In genomic region chr2:68237404-68237803, GRCh38 we compare ENCODE assay signal across 16 cellular contexts. TPM values are rescaled to one million over a fixed set of nuclear protein-coding genes. Genes with fewer than 3 reads are reported as not detected.
DNase-seq lines count a peak whose midpoint lies in the region; ATAC-seq, FAIRE-seq and TF ChIP-seq lines count a peak whose summit lies in the region.
"Had no signal": no experiment of that assay in that cellular context is flagged by ENCODE, and none has a peak within 500 bp of the region (broad histone marks: within the 10 kb centered on the region; RNA-seq: fewer than 3 reads in every experiment).

No MANE protein-coding gene starts in this region.

- POLR2A ChIA-PET in A549 (lab: Yijun Ruan, JAX): no interaction called here
- POLR2A ChIA-PET in activated CD8-positive, alpha-beta T cell treated with anti-CD3 and anti-CD28 coated beads for 36 hours (lab: Charles Lee): interaction anchor here (0.8 kb wide), 1 partner anchor 13 kb away, joined by 3 read pairs; no protein-coding TSS in a partner anchor

- no peaks in the 10 kb centered on the region for H3K27me3 Mint-ChIP-seq in astrocyte (ENCODE audit: low read depth, unreplicated experiment)
- H3K27me3 Mint-ChIP-seq in activated CD8-positive, alpha-beta T cell treated with anti-CD3 and anti-CD28 coated beads for 36 hours: no peaks in the 10 kb centered on the region

- no peaks in the 10 kb centered on the region for H3K9me3 ChIP-seq in A549
- H3K9me3 ChIP-seq in GM23248 (ENCODE audit: low read depth): no peaks in the 10 kb centered on the region
- no peaks in the 10 kb centered on the region for H3K9me3 ChIP-seq in astrocyte (ENCODE audit: insufficient read depth, low read depth, low read length)
- no peaks in the 10 kb centered on the region for H3K9me3 ChIP-seq in keratinocyte (ENCODE audit: control insufficient read depth, low read depth, low read length)
- no peaks in the 10 kb centered on the region for H3K9me3 ChIP-seq in BE2C
- H3K9me3 ChIP-seq: vagina had no signal

- H3K9me2 ChIP-seq in GM23248 (ENCODE audit: insufficient read depth): no peaks in the 10 kb centered on the region

- peaks cover 2% of the 10 kb centered on the region for H3K36me3 Mint-ChIP-seq in astrocyte (ENCODE audit: low read depth, unreplicated experiment)
- H3K36me3 Mint-ChIP-seq in activated CD8-positive, alpha-beta T cell treated with anti-CD3 and anti-CD28 coated beads for 36 hours (ENCODE audit: low read depth): peaks cover 25% of the 10 kb centered on the region

- H3K9me1 ChIP-seq in keratinocyte (ENCODE audit: control insufficient read depth, extremely low read depth, insufficient read depth, low read length): peaks cover 5% of the 10 kb centered on the region

- peak overlapping the region; percentile 22 for H3K4me2 ChIP-seq in A549
- H3K4me2 ChIP-seq in GM23248 (ENCODE audit: unreplicated experiment): peak overlapping the region; percentile 72
- H3K4me2 ChIP-seq in astrocyte (ENCODE audit: low read length): peak overlapping the region; percentile 42
- H3K4me2 ChIP-seq in keratinocyte (ENCODE audit: control insufficient read depth, extremely low read depth, insufficient read depth, low read depth, low read length): peak overlapping the region; percentile 60

- H3K4me3 ChIP-seq in A549 (no peak overlapping the region), GM23248 (peak overlapping the region; percentile 52), astrocyte (ENCODE audit: insufficient read depth, low read depth, low read length) (no peak overlapping the region), keratinocyte (ENCODE audit: control insufficient read depth in 2 of 3, extremely low read depth in 1 of 3, insufficient read depth in 2 of 3, low read depth in 1 of 3, low read length in 3 of 3) (no peak overlapping the region), BE2C (ENCODE audit: low read depth, low read length) (no peak overlapping the region)
- H3K4me3 ChIP-seq: vagina had no signal

- in situ Hi-C loops in GM23248 (cut with MboI): no loop called here

- no peak overlapping the region for H2AFZ ChIP-seq in GM23248
- no peak overlapping the region for H2AFZ ChIP-seq in astrocyte (ENCODE audit: low read depth, low read length)
- no peak overlapping the region for H2AFZ ChIP-seq in keratinocyte (ENCODE audit: control insufficient read depth, low read length)

- peaks cover 100% of the 10 kb centered on the region for H3K79me2 ChIP-seq in GM23248 (ENCODE audit: insufficient read depth)
- H3K79me2 ChIP-seq in astrocyte (ENCODE audit: insufficient read depth, low read length): peaks cover 100% of the 10 kb centered on the region
- H3K79me2 ChIP-seq in keratinocyte (ENCODE audit: control insufficient read depth, insufficient read depth, low read length): peaks cover 100% of the 10 kb centered on the region

- H4K20me1 ChIP-seq in GM23248 (ENCODE audit: insufficient read depth): peaks cover 57% of the 10 kb centered on the region
- H4K20me1 ChIP-seq in astrocyte (ENCODE audit: insufficient read depth, low read length): peaks cover 88% of the 10 kb centered on the region
- peaks cover 24% of the 10 kb centered on the region for H4K20me1 ChIP-seq in keratinocyte (ENCODE audit: control insufficient read depth, extremely low read depth, insufficient read depth, low read length)

- intact Hi-C loops in activated CD8-positive, alpha-beta T cell treated with anti-CD3 and anti-CD28 coated beads for 36 hours (cut with micrococcal nuclease): no loop called here

- DNase-seq in A549 (ENCODE audit: low read depth in 1 of 2, low spot score in 1 of 2) (no peak), GM23248 (peak; percentile 75), astrocyte (ENCODE audit: low read depth) (peak; percentile 68), keratinocyte (ENCODE audit: low read depth, low spot score) (no peak), BE2C (no peak), glomerular visceral epithelial cell (ENCODE audit: extremely low spot score) (no peak)
- DNase-seq in effector CD4-positive, alpha-beta T cell: no peak
- no peak for DNase-seq in activated CD8-positive, alpha-beta T cell treated with anti-CD3 and anti-CD28 coated beads for 36 hours
- DNase-seq: activated naive CD4-positive, alpha-beta T cell treated with anti-CD3 and anti-CD28 coated beads, Interleukin-2, amount 50 U/mL, for 16 hours; NCI-H1694 treated with DMSO at 0.1 percent for 48 hours; NCI-H524; stimulated activated naive CD8-positive, alpha-beta T cell treated with anti-CD3 and anti-CD28 coated beads, Interleukin-15, Interleukin-2, amounts not matched to agents 100 U/mL and 50 U/mL, for 24 hours had no signal

- peaks cover 41% of the 10 kb centered on the region for H3K4me1 Mint-ChIP-seq in astrocyte (ENCODE audit: low read depth, unreplicated experiment)
- peaks cover 82% of the 10 kb centered on the region for H3K4me1 Mint-ChIP-seq in activated CD8-positive, alpha-beta T cell treated with anti-CD3 and anti-CD28 coated beads for 36 hours (ENCODE audit: low read depth)

- FAIRE-seq in A549 (lab: Jason Lieb, UNC) (no peak), astrocyte (lab: Jason Lieb, UNC) (no peak), keratinocyte (lab: Jason Lieb, UNC) (no peak)
- FAIRE-seq: H1 had no signal

- H3K27ac ChIP-seq in A549: no peak overlapping the region
- H3K27ac ChIP-seq in GM23248: peak overlapping the region; percentile 46
- H3K27ac ChIP-seq in astrocyte (ENCODE audit: low read depth, low read length): peak overlapping the region; percentile 21
- H3K27ac ChIP-seq in keratinocyte (ENCODE audit: control insufficient read depth, insufficient read depth, low read length): no peak overlapping the region
- H3K27ac ChIP-seq: vagina had no signal

- dilution Hi-C loops in keratinocyte (cut with MboI; ENCODE audit: extremely low pct_ligation_motif_present, low sequenced_read_pairs): no loop called here

- H3K9ac ChIP-seq in GM23248: no peak overlapping the region
- H3K9ac ChIP-seq in astrocyte (ENCODE audit: low read length): no peak overlapping the region
- no peak overlapping the region for H3K9ac ChIP-seq in keratinocyte (ENCODE audit: control insufficient read depth, extremely low read depth, insufficient read depth, low read length)

- TF ChIP-seq CTCF in A549 (IDR thresholded peaks at IDR 0.05) (no peak), astrocyte (IDR thresholded peaks at IDR 0.05; ENCODE audit: insufficient read depth, low read depth, low read length) (no peak), keratinocyte (optimal IDR thresholded peaks at IDR 0.05 in 1 of 3, IDR thresholded peaks at IDR 0.05 in 1 of 3, conservative IDR thresholded peaks at IDR 0.05 in 1 of 3; ENCODE audit: extremely low read depth in 1 of 3, insufficient read depth in 2 of 3, low read length in 3 of 3) (no peak), BE2C (IDR thresholded peaks at IDR 0.05; ENCODE audit: low read depth, low read length) (no peak)
- TF ChIP-seq CTCF in activated CD8-positive, alpha-beta T cell treated with anti-CD3 and anti-CD28 coated beads for 36 hours (IDR thresholded peaks at IDR 0.05): no peak

- no peak for TF ChIP-seq RAD21 in A549 (conservative IDR thresholded peaks at IDR 0.05 in 1 of 2, IDR thresholded peaks at IDR 0.05 in 1 of 2)

- TF ChIP-seq POLR2A in A549 (IDR thresholded peaks at IDR 0.05; ENCODE audit: low read length): no peak

- H3K4me3 Mint-ChIP-seq in astrocyte (ENCODE audit: unreplicated experiment): no peak overlapping the region
- no peak overlapping the region for H3K4me3 Mint-ChIP-seq in activated CD8-positive, alpha-beta T cell treated with anti-CD3 and anti-CD28 coated beads for 36 hours

- ATAC-seq in A549: no peak
- no peak for ATAC-seq in activated CD8-positive, alpha-beta T cell treated with anti-CD3 and anti-CD28 coated beads for 36 hours
- ATAC-seq: left lobe of liver had no signal

- CTCF ChIA-PET in A549 (lab: Yijun Ruan, JAX): interaction anchor here (0.7 to 1.8 kb wide), 5 partner anchors 8 to 140 kb away, joined by 3 to 5 read pairs (median 3); no protein-coding TSS in a partner anchor
- CTCF ChIA-PET in activated CD8-positive, alpha-beta T cell treated with anti-CD3 and anti-CD28 coated beads for 36 hours (lab: Charles Lee): interaction anchor here (1.2 to 2.2 kb wide), 3 partner anchors 9 to 51 kb away, joined by 4 to 7 read pairs (median 4); no protein-coding TSS in a partner anchor

- no peaks in the 10 kb centered on the region for H3K9me3 Mint-ChIP-seq in astrocyte (ENCODE audit: unreplicated experiment)
- no peaks in the 10 kb centered on the region for H3K9me3 Mint-ChIP-seq in activated CD8-positive, alpha-beta T cell treated with anti-CD3 and anti-CD28 coated beads for 36 hours
- H3K9me3 Mint-ChIP-seq: T-helper 1 cell treated with Interleukin-12 subunit alpha and Interleukin-12 subunit beta and Interleukin-4 antibody, amounts not matched to agents 30 μg/mL and 1 μg/mL, for 36 hours had no signal

- no peak for TF ChIP-seq EP300 in A549 (IDR thresholded peaks at IDR 0.05)

- H3K4me1 ChIP-seq in A549 (peaks cover 48% of the 10 kb centered on the region), GM23248 (ENCODE audit: insufficient read depth) (peaks cover 55% of the 10 kb centered on the region), astrocyte (ENCODE audit: insufficient read depth, low read length) (peaks cover 34% of the 10 kb centered on the region), keratinocyte (ENCODE audit: control insufficient read depth, extremely low read depth, insufficient read depth, low read length) (peaks cover 52% of the 10 kb centered on the region), BE2C (peaks cover 9% of the 10 kb centered on the region)

- H3K36me3 ChIP-seq in GM23248 (ENCODE audit: low read depth) (no peaks in the 10 kb centered on the region), astrocyte (ENCODE audit: insufficient read depth, low read length) (no peaks in the 10 kb centered on the region), keratinocyte (ENCODE audit: control insufficient read depth in 2 of 2, extremely low read depth in 1 of 2, insufficient read depth in 2 of 2, low read length in 2 of 2) (peaks cover 0 to 3% of the 10 kb centered on the region in 2 experiments), BE2C (no peaks in the 10 kb centered on the region)
- H3K36me3 ChIP-seq: vagina had no signal

- H3K27ac Mint-ChIP-seq in astrocyte (ENCODE audit: unreplicated experiment): no peak overlapping the region
- H3K27ac Mint-ChIP-seq in activated CD8-positive, alpha-beta T cell treated with anti-CD3 and anti-CD28 coated beads for 36 hours: no peak overlapping the region

- H3F3A ChIP-seq in GM23248 (ENCODE audit: insufficient read depth): peaks cover 71% of the 10 kb centered on the region

- 93% methylated on average over 2 of the region's 2 CpGs for whole genome bisulfite sequencing in A549 (ENCODE audit: missing lambda C conversion rate)
- 0 to 6% methylated on average over 2 of the region's 2 CpGs for WGBS in GM23248 (ENCODE audit: low coverage in 1 of 2, low lambda C conversion rate in 2 of 2, missing lambda C conversion rate in 2 of 2), 2 experiments

- H3K27me3 ChIP-seq in GM23248 (replicated peaks; ENCODE audit: insufficient read depth) (no peaks in the 10 kb centered on the region), astrocyte (ENCODE audit: insufficient read depth, low read length) (no peaks in the 10 kb centered on the region), keratinocyte (ENCODE audit: control insufficient read depth, extremely low read depth, insufficient read depth, low read length) (no peaks in the 10 kb centered on the region), BE2C (no peaks in the 10 kb centered on the region)
- H3K27me3 ChIP-seq: vagina had no signal

RNA-seq across cellular contexts. Expression of gene PPP3R1, which starts 14.9 kb away (rescaled TPM):
- 27.3 and 30.7 TPM in 2 replicates for polyA plus RNA-seq in A549 (2011; rRNA removed)
- polyA plus RNA-seq in A549 (2012; cell fraction: cytosol; rRNA removed): 9.0 and 11.2 TPM in 2 replicates
- 5.0 and 9.5 TPM in 2 replicates for polyA plus RNA-seq in A549 (2012; cell fraction: nucleus; rRNA removed)
- 53.7 to 55.1 TPM (median 54.4 TPM) in 3 replicates for polyA plus RNA-seq in A549 (2017; fragmentation: RNase III; extraction: RNeasy Plus Mini Kit Qiagen cat#74134 plus additional on column Dnase treatment)
- 15.5 and 18.2 TPM in 2 replicates for polyA minus RNA-seq in A549 (2011; rRNA and poly(A)+ RNA removed)
- total RNA-seq in GM23248 (2014; rRNA removed; shearing (Covaris generic)): 17.7 and 19.0 TPM in 2 replicates
- polyA plus RNA-seq in GM23248 (2016; fragmentation: Nextera tagmentation; extraction: Ambion mirVana): 3.8 and 4.0 TPM in 2 replicates
- 78.1 and 80.6 TPM in 2 replicates for total RNA-seq in astrocyte
- 10.1 to 28.5 TPM (median 21.6 TPM) in 3 replicates for polyA plus RNA-seq in keratinocyte
- polyA plus RNA-seq in keratinocyte (2011; ENCODE audit: low read depth): 36.9 TPM
- polyA plus RNA-seq in keratinocyte (2011; cell fraction: cytosol; rRNA removed): 14.2 and 29.6 TPM in 2 replicates
- polyA plus RNA-seq in keratinocyte (2011; cell fraction: nucleus; rRNA removed): 15.9 and 20.8 TPM in 2 replicates
- polyA plus RNA-seq in keratinocyte (2012; ENCODE audit: low replicate concordance): 29.9 and 37.5 TPM in 2 replicates
- polyA minus RNA-seq in keratinocyte: 5.2 to 31.0 TPM (median 12.3 TPM) in 3 replicates
- 22.6 TPM for polyA minus RNA-seq in keratinocyte (2011; cell fraction: cytosol; rRNA and poly(A)+ RNA removed)
- 13.1 and 22.5 TPM in 2 replicates for polyA minus RNA-seq in keratinocyte (2011; cell fraction: nucleus; rRNA and poly(A)+ RNA removed)
- 27.0 TPM for polyA plus RNA-seq in BE2C (2012; ENCODE audit: insufficient read depth, insufficient read length, low read depth)
- total RNA-seq in activated CD8-positive, alpha-beta T cell treated with anti-CD3 and anti-CD28 coated beads for 36 hours: 10 to 100 TPM; 72.7 to 73.7 TPM

Comparison
In these comparisons a context has a peak if more than half of its experiments do, and no peak if none do; other contexts are left out.
1. DNase-seq: peak in GM23248 (single experiment) and astrocyte (single experiment); none in A549 (0 of 2), keratinocyte (single experiment), effector CD4-positive, alpha-beta T cell (single experiment), BE2C (single experiment), activated CD8-positive, alpha-beta T cell treated with anti-CD3 and anti-CD28 coated beads for 36 hours (single experiment) and glomerular visceral epithelial cell (single experiment).
2. H3K27ac ChIP-seq: peak in GM23248 (single experiment) and astrocyte (single experiment); none in A549 (0 of 2) and keratinocyte (single experiment).
3. H3K4me2 ChIP-seq: peak in every context shown above with its lines; median percentile 72 in GM23248; 60 in keratinocyte; 42 in astrocyte; 22 in A549.